11 cellular contexts compared by ENCODE assay signal in genomic region chr4:128387600-128388351, GRCh38.
DNase-seq lines count a peak whose midpoint lies in the region; ATAC-seq, FAIRE-seq and TF ChIP-seq lines count a peak whose summit lies in the region.
"Had no signal": no experiment of that assay in that cellular context is flagged by ENCODE, and none has a peak within 500 bp of the region (broad histone marks: within the 10 kb centered on the region; RNA-seq: fewer than 3 reads in every experiment).

No MANE protein-coding gene starts in this region.

- WGBS in esophagus, 2 donors, result 55 to 80% methylated on average over 2 of the region's 2 CpGs
- WGBS in prostate gland, result 54% methylated on average over 2 of the region's 2 CpGs
- WGBS in endodermal cell (ENCODE audit: insufficient coverage in 1 of 2, insufficient read length in 1 of 2), 2 experiments, result 89 to 100% methylated on average over 1 to 2 of the region's 2 CpGs

- DNase-seq in NCI-H69 (lab: John Stamatoyannopoulos, UW) (peak; percentile 91), prostate gland (ENCODE audit: low spot score) (no peak), GM12891 (ENCODE audit: insufficient read length, low spot score) (no peak), endodermal cell (no peak)
- DNase-seq: activated gamma-delta T cell treated with Interleukin-2 at 50 U/mL for 16 hours; NK-92 treated with Interleukin-12 subunit alpha and Interleukin-12 subunit beta, amount 100 ng/mL, for 24 hours; stimulated activated CD8-positive, alpha-beta memory T cell treated with anti-CD3 and anti-CD28 coated beads, Interleukin-4, amount 100 ng/mL, for 48 hours had no signal

- H3K36me3 ChIP-seq in esophagus (ENCODE audit: control insufficient read depth in 2 of 2, insufficient read depth in 2 of 2, low read length in 1 of 2) (no peaks in the 10 kb centered on the region), prostate gland (no peaks in the 10 kb centered on the region), endodermal cell (ENCODE audit: control insufficient read depth, insufficient read depth, low read length) (no peaks in the 10 kb centered on the region)

- H3K4me1 ChIP-seq in esophagus (ENCODE audit: control insufficient read depth in 2 of 2, insufficient read depth in 2 of 2, low read length in 1 of 2) (peaks cover 6 to 14% of the 10 kb centered on the region in 2 donors), prostate gland (replicated peaks) (no peaks in the 10 kb centered on the region), endodermal cell (ENCODE audit: control insufficient read depth, insufficient read depth, low read length) (peaks cover 22% of the 10 kb centered on the region)

- FAIRE-seq in GM12891 (lab: Jason Lieb, UNC), result no peak

- TF ChIP-seq POLR2A in prostate gland (IDR thresholded peaks at IDR 0.05) (no peak), GM12891 (IDR thresholded peaks at IDR 0.05; ENCODE audit: low read depth, low read length) (no peak)

- H3K4me3 Mint-ChIP-seq in endodermal cell, result no peak overlapping the region

- H3K9me3 ChIP-seq in esophagus (ENCODE audit: control insufficient read depth in 2 of 2, insufficient read depth in 1 of 2, low read depth in 1 of 2, low read length in 1 of 2) (no peaks in the 10 kb centered on the region), prostate gland (no peaks in the 10 kb centered on the region), endodermal cell (ENCODE audit: control insufficient read depth, low read length) (no peaks in the 10 kb centered on the region)

- H3K36me3 Mint-ChIP-seq in endodermal cell (ENCODE audit: low read depth), result no peaks in the 10 kb centered on the region

- no peak for TF ChIP-seq CTCF in C4-2B (conservative IDR thresholded peaks at IDR 0.05)
- no peak for TF ChIP-seq CTCF in prostate gland (IDR thresholded peaks at IDR 0.05)
- TF ChIP-seq CTCF in endodermal cell (conservative IDR thresholded peaks at IDR 0.05), result no peak

- no peak overlapping the region for H3K9ac ChIP-seq in endodermal cell (ENCODE audit: extremely low read depth, low read length, poor library complexity, severe bottlenecking)

- H3K27ac Mint-ChIP-seq in endodermal cell, result no peak overlapping the region

- H3K4me3 ChIP-seq in esophagus (ENCODE audit: low read depth in 1 of 2, low read length in 2 of 2), result no peak overlapping the region
- no peak overlapping the region for H3K4me3 ChIP-seq in prostate gland
- no peak overlapping the region for H3K4me3 ChIP-seq in endodermal cell (ENCODE audit: low read length)

- intact Hi-C loops in prostate gland (cut with DNase I), result loop anchor here (2.0 to 10.0 kb wide), 8 partner anchors 37 to 477 kb away; partner anchors contain the start of gene PGRMC2

- H3K27me3 Mint-ChIP-seq in endodermal cell (ENCODE audit: insufficient read depth), result peaks cover 19% of the 10 kb centered on the region

- H3K9me3 Mint-ChIP-seq in endodermal cell, result no peaks in the 10 kb centered on the region

- H3K27me3 ChIP-seq in esophagus (ENCODE audit: control insufficient read depth in 1 of 2, insufficient read depth in 2 of 2, low read length in 2 of 2), result no peaks in the 10 kb centered on the region
- H3K27me3 ChIP-seq in prostate gland (replicated peaks; ENCODE audit: insufficient read depth), result no peaks in the 10 kb centered on the region
- H3K27me3 ChIP-seq in endodermal cell (ENCODE audit: control insufficient read depth, insufficient read depth, low read length, poor library complexity, severe bottlenecking), result no peaks in the 10 kb centered on the region

- H3K4me1 Mint-ChIP-seq in endodermal cell, result peaks cover 48% of the 10 kb centered on the region

- ATAC-seq in HG03571 (IDR thresholded peaks at IDR 0.05; ENCODE audit: unreplicated experiment) (no peak), HG03159 (IDR thresholded peaks at IDR 0.05; ENCODE audit: unreplicated experiment) (no peak)

- H3K27ac ChIP-seq in C4-2B (peak overlapping the region; percentile 81), esophagus (ENCODE audit: low read depth in 2 of 2, low read length in 1 of 2) (peak overlapping the region; percentile 78 to 96), prostate gland (peak overlapping the region; percentile 73 to 74), endodermal cell (ENCODE audit: low read depth, low read length) (no peak overlapping the region)

TF ChIP-seq in GM12891, 5 proteins besides CTCF, POLR2A, EP300 and RAD21:
- no peak for TF ChIP-seq POLR2AphosphoS5 (IDR thresholded peaks at IDR 0.05; ENCODE audit: low read depth, low read length)
- no peak for TF ChIP-seq PAX5 (IDR thresholded peaks at IDR 0.05; ENCODE audit: insufficient read depth, low read length, severe bottlenecking)
- no peak for TF ChIP-seq POU2F2 (IDR thresholded peaks at IDR 0.05; ENCODE audit: low read depth, low read length)
- TF ChIP-seq TAF1 (IDR thresholded peaks at IDR 0.05; ENCODE audit: low read depth, low read length), result no peak
- TF ChIP-seq SPI1 (IDR thresholded peaks at IDR 0.05; ENCODE audit: low read depth, low read length), result no peak
